ENCODE assay signal across 32 cellular contexts in the genomic region with DNA sequence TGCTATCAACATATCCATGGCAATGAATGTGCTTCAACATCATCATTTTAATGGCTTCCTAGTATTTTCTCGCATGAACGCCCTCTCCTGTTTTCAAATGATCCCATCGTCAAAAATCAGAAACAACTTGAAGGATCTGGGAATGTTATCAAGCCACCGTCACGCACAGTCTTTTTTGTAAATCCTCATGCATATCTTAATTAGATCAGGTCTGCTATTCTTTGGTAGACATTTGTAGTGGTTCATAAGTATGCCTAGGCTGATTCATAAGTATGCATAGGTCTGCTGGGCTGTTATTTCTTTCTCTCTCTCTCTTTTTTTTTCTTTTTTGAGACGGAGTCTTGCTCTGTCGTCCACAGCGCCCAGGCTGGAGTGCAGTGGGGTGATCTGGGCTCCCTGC.
"Had no signal": no experiment of that assay in that cellular context is flagged by ENCODE, and none has a peak within 500 bp of the region (broad histone marks: within the 10 kb centered on the region; RNA-seq: fewer than 3 reads in every experiment).

No MANE protein-coding gene starts in this region.

- H3K27ac Mint-ChIP-seq: activated CD4-positive, alpha-beta memory T cell treated with anti-CD3 and anti-CD28 coated beads, Interleukin-2, amount 10 ng/mL, durations not matched to agents 7 days and 5 days; activated naive CD4-positive, alpha-beta T cell treated with anti-CD3 and anti-CD28 coated beads for 36 hours had no signal

- H3K27me3 Mint-ChIP-seq: activated CD4-positive, alpha-beta memory T cell treated with anti-CD3 and anti-CD28 coated beads, Interleukin-2, amount 10 ng/mL, durations not matched to agents 7 days and 5 days had no signal

- H3K36me3 ChIP-seq: adrenal gland, breast epithelium, MG63, Peyer's patch, WERI-Rb-1 had no signal

- H3K4me1 ChIP-seq: adrenal gland, breast epithelium had no signal

- H3K9me3 Mint-ChIP-seq: activated CD4-positive, alpha-beta memory T cell treated with anti-CD3 and anti-CD28 coated beads, Interleukin-2, amount 10 ng/mL, durations not matched to agents 7 days and 5 days; activated naive CD4-positive, alpha-beta T cell treated with anti-CD3 and anti-CD28 coated beads for 36 hours; activated naive CD4-positive, alpha-beta T cell treated with anti-CD3 and anti-CD28 coated beads, Interleukin-2, amount 50 U/mL, for 72 hours had no signal

- ATAC-seq: activated naive CD4-positive, alpha-beta T cell treated with anti-CD3 and anti-CD28 coated beads, Interleukin-2, amount 50 U/mL, for 72 hours; PC-3; Right ventricle myocardium inferior had no signal

- H3K4me3 Mint-ChIP-seq: activated CD4-positive, alpha-beta memory T cell treated with anti-CD3 and anti-CD28 coated beads, Interleukin-2, amount 10 ng/mL, durations not matched to agents 7 days and 5 days; activated naive CD4-positive, alpha-beta T cell treated with anti-CD3 and anti-CD28 coated beads for 36 hours had no signal

- H3K4me3 ChIP-seq: adrenal gland, breast epithelium, MG63, Peyer's patch had no signal

- H3K27me3 ChIP-seq: adrenal gland, breast epithelium, MG63, Peyer's patch had no signal

- H3K27ac ChIP-seq: adrenal gland, breast epithelium, RWPE1, WERI-Rb-1 had no signal

- DNase-seq: activated CD4-positive, alpha-beta memory T cell treated with anti-CD3 and anti-CD28 coated beads, Interleukin-2, amount 10 ng/mL, durations not matched to agents 7 days and 5 days; activated CD4-positive, alpha-beta T cell treated with anti-CD3 and anti-CD28 coated beads for 1 hour; activated CD4-positive, alpha-beta T cell treated with anti-CD3 and anti-CD28 coated beads for 48 hours; activated CD4-positive, CD25-positive, alpha-beta regulatory T cell; activated gamma-delta T cell treated with Interleukin-2 at 50 U/mL for 16 hours; activated naive CD4-positive, alpha-beta T cell treated with anti-CD3 and anti-CD28 coated beads for 36 hours; activated T-cell treated with anti-CD3 and anti-CD28 coated beads, Interleukin-2, amount 50 U/mL, for 1 hour; adrenal gland; anterior cingulate cortex; Kasumi-1; KG1; MG63; NCI-H1048; NCI-H1105 treated with DMSO at 0.1 percent for 48 hours; NCI-H1436; NCI-H1694; NCI-H1930; NCI-H2081 treated with DMSO at 0.1 percent for 48 hours; NCI-H226; NCI-H446 treated with DMSO at 0.1 percent for 48 hours; NCI-H524; PC-3; Peyer's patch; SW 1271; T-helper 1 cell; T-helper 2 cell; T-helper 9 cell; WERI-Rb-1 had no signal

- H3K36me3 Mint-ChIP-seq: activated naive CD4-positive, alpha-beta T cell treated with anti-CD3 and anti-CD28 coated beads, Interleukin-2, amount 50 U/mL, for 72 hours had no signal

- H3K9me3 ChIP-seq: adrenal gland, breast epithelium, MG63, Peyer's patch had no signal
